29 cellular contexts compared by ENCODE assay signal in genomic region chr6:100905067-100905466, GRCh38.
"Had no signal": no experiment of that assay in that cellular context is flagged by ENCODE, and none has a peak within 500 bp of the region (broad histone marks: within the 10 kb centered on the region; RNA-seq: fewer than 3 reads in every experiment).

No MANE protein-coding gene starts in this region.

- H3K4me1 Mint-ChIP-seq: activated CD4-positive, alpha-beta T cell treated with anti-CD3 and anti-CD28 coated beads for 36 hours; activated CD4-positive, alpha-beta T cell treated with anti-CD3 and anti-CD28 coated beads, Interleukin-2, amount 10 ng/mL, durations not matched to agents 7 days and 5 days; activated naive CD4-positive, alpha-beta T cell treated with anti-CD3 and anti-CD28 coated beads, Interleukin-2, amount 10 ng/mL, durations not matched to agents 7 days and 5 days; activated naive CD8-positive, alpha-beta T cell treated with anti-CD3 and anti-CD28 coated beads, Interleukin-2, amount 50 U/mL, for 24 hours had no signal

- H3K36me3 ChIP-seq: brain microvascular endothelial cell, SJCRH30 had no signal

- H3K4me3 ChIP-seq: SJCRH30 had no signal

- H3K9me3 Mint-ChIP-seq: activated CD4-positive, alpha-beta memory T cell treated with anti-CD3 and anti-CD28 coated beads for 36 hours; activated naive CD4-positive, alpha-beta T cell treated with anti-CD3 and anti-CD28 coated beads, Interleukin-2, amount 10 ng/mL, durations not matched to agents 7 days and 5 days; activated naive CD8-positive, alpha-beta T cell treated with anti-CD3 and anti-CD28 coated beads, Interleukin-2, amount 50 U/mL, for 24 hours; T-helper 1 cell treated with Interleukin-12 subunit alpha and Interleukin-12 subunit beta and Interleukin-4 antibody, amounts not matched to agents 30 μg/mL and 1 μg/mL, for 36 hours; T-helper 2 cell treated with Interferon-gamma antibody and Interleukin-4, amounts not matched to agents 5 μg/mL and 100 μg/mL, for 36 hours had no signal

- H3K36me3 Mint-ChIP-seq: activated CD4-positive, alpha-beta memory T cell treated with anti-CD3 and anti-CD28 coated beads for 36 hours; activated naive CD4-positive, alpha-beta T cell treated with anti-CD3 and anti-CD28 coated beads, Interleukin-2, amount 10 ng/mL, durations not matched to agents 7 days and 5 days; activated naive CD8-positive, alpha-beta T cell had no signal

- H3K9me3 ChIP-seq: SJCRH30, SK-N-SH had no signal

- H3K27me3 ChIP-seq: brain microvascular endothelial cell, SJCRH30 had no signal

- H3K27me3 Mint-ChIP-seq: activated CD4-positive, alpha-beta memory T cell treated with anti-CD3 and anti-CD28 coated beads for 36 hours; activated naive CD4-positive, alpha-beta T cell treated with anti-CD3 and anti-CD28 coated beads, Interleukin-2, amount 10 ng/mL, durations not matched to agents 7 days and 5 days; activated naive CD8-positive, alpha-beta T cell; activated naive CD8-positive, alpha-beta T cell treated with anti-CD3 and anti-CD28 coated beads, Interleukin-2, amount 50 U/mL, for 24 hours had no signal

- DNase-seq: activated CD4-positive, alpha-beta memory T cell treated with anti-CD3 and anti-CD28 coated beads for 36 hours; activated CD4-positive, alpha-beta T cell treated with anti-CD3 and anti-CD28 coated beads for 36 hours; activated CD4-positive, alpha-beta T cell treated with anti-CD3 and anti-CD28 coated beads, Interleukin-2, amount 10 ng/mL, durations not matched to agents 7 days and 5 days; activated CD8-positive, alpha-beta memory T cell treated with anti-CD3 and anti-CD28 coated beads, Interleukin-2, amount 50 U/mL, for 4 hours; activated effector memory CD4-positive, alpha-beta T cell treated with Interleukin-2 at 50 U/mL for 16 hours; activated naive CD4-positive, alpha-beta T cell treated with anti-CD3 and anti-CD28 coated beads, Interleukin-2, amount 10 ng/mL, durations not matched to agents 7 days and 5 days; activated naive CD8-positive, alpha-beta T cell treated with anti-CD3 and anti-CD28 coated beads, Interleukin-2, amount 50 U/mL, for 24 hours; activated T-cell treated with anti-CD3 and anti-CD28 coated beads, Interleukin-2, amount 50 U/mL, for 48 hours; anterior cingulate cortex; brain microvascular endothelial cell; central memory CD4-positive, alpha-beta T cell; NCI-H1105; NCI-H1417 treated with DMSO at 0.1 percent for 48 hours; NCI-H187 treated with DMSO at 0.1 percent for 48 hours; NCI-H2081; NCI-H2171 treated with DMSO at 0.1 percent for 48 hours; NCI-H2227 treated with DMSO at 0.1 percent for 48 hours; NCI-H446 treated with DMSO at 0.1 percent for 48 hours; NCI-H524; NCI-H69; NCI-H82; SHP77; SK-N-SH had no signal

- H3K4me3 Mint-ChIP-seq: activated CD4-positive, alpha-beta memory T cell treated with anti-CD3 and anti-CD28 coated beads for 36 hours; activated CD4-positive, alpha-beta T cell treated with anti-CD3 and anti-CD28 coated beads for 36 hours; activated CD4-positive, alpha-beta T cell treated with anti-CD3 and anti-CD28 coated beads, Interleukin-2, amount 10 ng/mL, durations not matched to agents 7 days and 5 days; activated naive CD4-positive, alpha-beta T cell treated with anti-CD3 and anti-CD28 coated beads, Interleukin-2, amount 10 ng/mL, durations not matched to agents 7 days and 5 days; activated naive CD8-positive, alpha-beta T cell; activated naive CD8-positive, alpha-beta T cell treated with anti-CD3 and anti-CD28 coated beads, Interleukin-2, amount 50 U/mL, for 24 hours; T-helper 1 cell treated with Interleukin-12 subunit alpha and Interleukin-12 subunit beta and Interleukin-4 antibody, amounts not matched to agents 30 μg/mL and 1 μg/mL, for 36 hours; T-helper 2 cell treated with Interferon-gamma antibody and Interleukin-4, amounts not matched to agents 5 μg/mL and 100 μg/mL, for 36 hours had no signal

- H3K27ac Mint-ChIP-seq: activated CD4-positive, alpha-beta memory T cell treated with anti-CD3 and anti-CD28 coated beads for 36 hours; activated CD4-positive, alpha-beta T cell treated with anti-CD3 and anti-CD28 coated beads for 36 hours; activated CD4-positive, alpha-beta T cell treated with anti-CD3 and anti-CD28 coated beads, Interleukin-2, amount 10 ng/mL, durations not matched to agents 7 days and 5 days; activated naive CD4-positive, alpha-beta T cell treated with anti-CD3 and anti-CD28 coated beads, Interleukin-2, amount 10 ng/mL, durations not matched to agents 7 days and 5 days; activated naive CD8-positive, alpha-beta T cell; activated naive CD8-positive, alpha-beta T cell treated with anti-CD3 and anti-CD28 coated beads, Interleukin-2, amount 50 U/mL, for 24 hours; T-helper 1 cell treated with Interleukin-12 subunit alpha and Interleukin-12 subunit beta and Interleukin-4 antibody, amounts not matched to agents 30 μg/mL and 1 μg/mL, for 36 hours; T-helper 2 cell treated with Interferon-gamma antibody and Interleukin-4, amounts not matched to agents 5 μg/mL and 100 μg/mL, for 36 hours had no signal

- ATAC-seq: activated CD4-positive, alpha-beta T cell treated with anti-CD3 and anti-CD28 coated beads for 36 hours; activated CD4-positive, CD25-positive, alpha-beta regulatory T cell treated with anti-CD3 and anti-CD28 coated beads, Interleukin-2, amount 50 U/mL, for 24 hours; activated naive CD8-positive, alpha-beta T cell treated with anti-CD3 and anti-CD28 coated beads, Interleukin-2, amount 50 U/mL, for 24 hours; Panc1 had no signal

- H3K4me1 ChIP-seq: SJCRH30 had no signal

- H3K27ac ChIP-seq: brain microvascular endothelial cell, SJCRH30 had no signal
